14 cellular contexts compared by ENCODE assay signal in genomic region chr1:208829601-208830000, GRCh38.
"Had no signal": no experiment of that assay in that cellular context is flagged by ENCODE, and none has a peak within 500 bp of the region (broad histone marks: within the 10 kb centered on the region; RNA-seq: fewer than 3 reads in every experiment).

No MANE protein-coding gene starts in this region.

- ATAC-seq: activated CD4-positive, alpha-beta T cell treated with anti-CD3 and anti-CD28 coated beads for 36 hours; activated naive CD4-positive, alpha-beta T cell treated with anti-CD3 and anti-CD28 coated beads, Interleukin-2, amount 50 U/mL, for 72 hours; stimulated activated naive CD8-positive, alpha-beta T cell treated with anti-CD3 and anti-CD28 coated beads, Interleukin-15, Interleukin-2, amounts not matched to agents 100 U/mL and 50 U/mL, for 24 hours; WTC11 had no signal

- H3K27ac ChIP-seq: colonic mucosa, tibial artery, uterus had no signal

- H3K4me3 ChIP-seq: colonic mucosa, tibial artery, uterus had no signal

- H3K4me1 ChIP-seq: colonic mucosa, uterus had no signal

- H3K36me3 ChIP-seq: colonic mucosa, tibial artery, uterus had no signal

- H3K9me3 ChIP-seq: colonic mucosa, tibial artery, uterus had no signal

- DNase-seq: activated CD4-positive, alpha-beta T cell treated with anti-CD3 and anti-CD28 coated beads for 36 hours; activated CD4-positive, alpha-beta T cell treated with anti-CD3 and anti-CD28 coated beads, Interleukin-2, amount 50 U/mL, for 48 hours; activated gamma-delta T cell treated with Interleukin-2 at 50 U/mL for 16 hours; activated T-cell treated with anti-CD3 and anti-CD28 coated beads for 4 hours; central memory CD4-positive, alpha-beta T cell; colonic mucosa; immature natural killer cell; retina; stimulated activated naive CD8-positive, alpha-beta T cell treated with anti-CD3 and anti-CD28 coated beads, Interleukin-15, Interleukin-2, amounts not matched to agents 100 U/mL and 50 U/mL, for 24 hours; substantia nigra; tibial artery; uterus had no signal

- H3K27me3 ChIP-seq: colonic mucosa, tibial artery had no signal
